20 cellular contexts compared by ENCODE assay signal in genomic region chr6:143581835-143582480, GRCh38.
DNase-seq lines count a peak whose midpoint lies in the region; TF ChIP-seq lines count a peak whose summit lies in the region.
"Had no signal": no experiment of that assay in that cellular context is flagged by ENCODE, and none has a peak within 500 bp of the region (broad histone marks: within the 10 kb centered on the region; RNA-seq: fewer than 3 reads in every experiment).

No MANE protein-coding gene starts in this region.

- 37% methylated on average over 3 of the region's 3 CpGs for WGBS in liver

- TF ChIP-seq RAD21 in liver (IDR thresholded peaks at IDR 0.05) = peak; percentile 42 to 54

- peaks cover 26 to 49% (median 39%) of the 10 kb centered on the region in 4 donors for H3K4me1 Mint-ChIP-seq in CD4-positive, alpha-beta memory T cell

- TF ChIP-seq CTCF in RWPE1 (conservative IDR thresholded peaks at IDR 0.05; ENCODE audit: low read depth) = no peak
- TF ChIP-seq CTCF in epithelial cell of esophagus (IDR thresholded peaks at IDR 0.05; ENCODE audit: insufficient read depth, low read depth, low read length, missing control alignments) = no peak
- no peak for TF ChIP-seq CTCF in liver (IDR thresholded peaks at IDR 0.05; ENCODE audit: low read depth, low read length, missing input control)

- peak; percentile 51 for DNase-seq in EH (ENCODE audit: low read depth)
- DNase-seq in RWPE1 (ENCODE audit: low spot score) = peak; percentile 33
- DNase-seq in epithelial cell of esophagus (ENCODE audit: low read depth) = peak; percentile 62
- no peak for DNase-seq in effector CD8-positive, alpha-beta T cell (lab: John Stamatoyannopoulos, UW)
- no peak for DNase-seq in NCI-H446 (lab: John Stamatoyannopoulos, UW)
- DNase-seq in CD4-positive, alpha-beta memory T cell = no peak
- no peak for DNase-seq in OCI-M2 (lab: John Stamatoyannopoulos, UW; ENCODE audit: unreplicated experiment)
- DNase-seq: activated CD4-positive, alpha-beta T cell treated with anti-CD3 and anti-CD28 coated beads for 1 hour; activated CD8-positive, alpha-beta memory T cell treated with anti-CD3 and anti-CD28 coated beads, Interleukin-2, amount 10 ng/mL, durations not matched to agents 7 days and 5 days; activated gamma-delta T cell; aorta; COR-L47; dermis blood vessel endothelial cell; left cardiac atrium; OCI-M1; sigmoid colon; stimulated activated CD4-positive, alpha-beta T cell treated with anti-CD3 and anti-CD28 coated beads, Interleukin-4, amount 100 ng/mL, for 1 hour; T-helper 9 cell had no signal

- H3K9me3 Mint-ChIP-seq in CD4-positive, alpha-beta memory T cell = no peaks in the 10 kb centered on the region

- H3K27me3 Mint-ChIP-seq in CD4-positive, alpha-beta memory T cell = no peaks in the 10 kb centered on the region
- H3K27me3 Mint-ChIP-seq: activated CD8-positive, alpha-beta memory T cell treated with anti-CD3 and anti-CD28 coated beads, Interleukin-2, amount 10 ng/mL, durations not matched to agents 7 days and 5 days had no signal

- POLR2A ChIA-PET in RWPE1 (lab: Yijun Ruan, JAX; ENCODE audit: low non-redundant PET) = no interaction called here
- POLR2A ChIA-PET in CD4-positive, alpha-beta memory T cell (lab: Charles Lee; ENCODE audit: partially characterized antibody) = no interaction called here

- H3K27me3 ChIP-seq in liver (ENCODE audit: control insufficient read depth in 4 of 4, insufficient read depth in 4 of 4, low read length in 3 of 4) = no peaks in the 10 kb centered on the region
- no peaks in the 10 kb centered on the region for H3K27me3 ChIP-seq in CD4-positive, alpha-beta memory T cell (ENCODE audit: insufficient read depth, low read length)
- H3K27me3 ChIP-seq: sigmoid colon, suprapubic skin had no signal

- intact Hi-C loops in CD4-positive, alpha-beta memory T cell (cut with micrococcal nuclease) = no loop called here

- H3K4me3 Mint-ChIP-seq in CD4-positive, alpha-beta memory T cell = peak overlapping the region in 1 of 8 donors; percentile 32
- H3K4me3 Mint-ChIP-seq: activated CD8-positive, alpha-beta memory T cell treated with anti-CD3 and anti-CD28 coated beads, Interleukin-2, amount 10 ng/mL, durations not matched to agents 7 days and 5 days had no signal

- no peaks in the 10 kb centered on the region for H3K36me3 ChIP-seq in liver (ENCODE audit: control insufficient read depth in 4 of 4, insufficient read depth in 3 of 4, low read depth in 1 of 4, low read length in 3 of 4)
- no peaks in the 10 kb centered on the region for H3K36me3 ChIP-seq in CD4-positive, alpha-beta memory T cell (ENCODE audit: insufficient read depth, low read length)
- H3K36me3 ChIP-seq: sigmoid colon, suprapubic skin had no signal

- no peak overlapping the region for H3K4me3 ChIP-seq in epithelial cell of esophagus (ENCODE audit: low read length)
- no peak overlapping the region for H3K4me3 ChIP-seq in liver (ENCODE audit: low read depth in 1 of 3, low read length in 3 of 3)
- H3K4me3 ChIP-seq in CD4-positive, alpha-beta memory T cell (ENCODE audit: low read length in 2 of 2) = no peak overlapping the region
- H3K4me3 ChIP-seq: sigmoid colon, suprapubic skin had no signal

- no peak overlapping the region for H3K9ac ChIP-seq in liver (ENCODE audit: low read depth in 1 of 2, low read length in 2 of 2)

- H3K27ac Mint-ChIP-seq in CD4-positive, alpha-beta memory T cell = peak overlapping the region in 2 of 7 donors; percentile 33 to 38
- H3K27ac Mint-ChIP-seq: activated CD8-positive, alpha-beta memory T cell treated with anti-CD3 and anti-CD28 coated beads, Interleukin-2, amount 10 ng/mL, durations not matched to agents 7 days and 5 days had no signal

- CTCF ChIA-PET in RWPE1 (lab: Yijun Ruan, JAX) = no interaction called here
- CTCF ChIA-PET in CD4-positive, alpha-beta memory T cell (lab: Charles Lee; ENCODE audit: partially characterized antibody) = no interaction called here

- no peaks in the 10 kb centered on the region for H3K9me3 ChIP-seq in liver (ENCODE audit: control insufficient read depth in 4 of 4, low read length in 3 of 4)
- H3K9me3 ChIP-seq in CD4-positive, alpha-beta memory T cell (ENCODE audit: control insufficient read depth in 1 of 2, low read length in 2 of 2) = no peaks in the 10 kb centered on the region
- H3K9me3 ChIP-seq: sigmoid colon, suprapubic skin had no signal

- H3K4me1 ChIP-seq in liver (ENCODE audit: control insufficient read depth in 4 of 4, insufficient read depth in 4 of 4, low read length in 3 of 4) = peaks cover 0 to 10% (median 0%) of the 10 kb centered on the region in 4 donors
- H3K4me1 ChIP-seq in CD4-positive, alpha-beta memory T cell (ENCODE audit: insufficient read depth, low read length) = no peaks in the 10 kb centered on the region
- H3K4me1 ChIP-seq: sigmoid colon had no signal

- H3K27ac ChIP-seq in RWPE1 (peak overlapping the region; percentile 88), liver (ENCODE audit: low read depth in 1 of 2, low read length in 2 of 2) (no peak overlapping the region)
- H3K27ac ChIP-seq in CD4-positive, alpha-beta memory T cell (ENCODE audit: low read depth, low read length) = no peak overlapping the region
- H3K27ac ChIP-seq: sigmoid colon, suprapubic skin had no signal

- H3K36me3 Mint-ChIP-seq in CD4-positive, alpha-beta memory T cell = peaks cover 10 to 22% of the 10 kb centered on the region in 2 donors
- H3K36me3 Mint-ChIP-seq: activated CD8-positive, alpha-beta memory T cell treated with anti-CD3 and anti-CD28 coated beads, Interleukin-2, amount 10 ng/mL, durations not matched to agents 7 days and 5 days had no signal

TF ChIP-seq in liver, 16 proteins besides CTCF, POLR2A, EP300 and RAD21:
- TF ChIP-seq SP1 (IDR thresholded peaks at IDR 0.05) (peak; percentile 21), YY1 (IDR thresholded peaks at IDR 0.05) (peak; percentile 48), NR2F2 (IDR thresholded peaks at IDR 0.05) (no peak), HNF4G (IDR thresholded peaks at IDR 0.05) (peak; percentile 45), MAX (IDR thresholded peaks at IDR 0.05) (peak; percentile 91), GABPA (IDR thresholded peaks at IDR 0.05 in 1 of 2, conservative IDR thresholded peaks at IDR 0.05 in 1 of 2) (peak in 1 of 2 donors; percentile 71), EGR1 (IDR thresholded peaks at IDR 0.05; ENCODE audit: low read depth in 2 of 2) (peak in 1 of 2 donors; percentile 70), REST (IDR thresholded peaks at IDR 0.05) (peak; percentile 30), JUND (IDR thresholded peaks at IDR 0.05) (peak; percentile 79 to 92), TAF1 (conservative IDR thresholded peaks at IDR 0.05) (no peak), RXRA (IDR thresholded peaks at IDR 0.05) (peak in 1 of 2 donors; percentile 63), FOXA1 (IDR thresholded peaks at IDR 0.05) (peak; percentile 36), HNF4A (conservative IDR thresholded peaks at IDR 0.05) (peak; percentile 80 to 85), FOXA2 (IDR thresholded peaks at IDR 0.05) (no peak)
- TF ChIP-seq, protein P1, sequence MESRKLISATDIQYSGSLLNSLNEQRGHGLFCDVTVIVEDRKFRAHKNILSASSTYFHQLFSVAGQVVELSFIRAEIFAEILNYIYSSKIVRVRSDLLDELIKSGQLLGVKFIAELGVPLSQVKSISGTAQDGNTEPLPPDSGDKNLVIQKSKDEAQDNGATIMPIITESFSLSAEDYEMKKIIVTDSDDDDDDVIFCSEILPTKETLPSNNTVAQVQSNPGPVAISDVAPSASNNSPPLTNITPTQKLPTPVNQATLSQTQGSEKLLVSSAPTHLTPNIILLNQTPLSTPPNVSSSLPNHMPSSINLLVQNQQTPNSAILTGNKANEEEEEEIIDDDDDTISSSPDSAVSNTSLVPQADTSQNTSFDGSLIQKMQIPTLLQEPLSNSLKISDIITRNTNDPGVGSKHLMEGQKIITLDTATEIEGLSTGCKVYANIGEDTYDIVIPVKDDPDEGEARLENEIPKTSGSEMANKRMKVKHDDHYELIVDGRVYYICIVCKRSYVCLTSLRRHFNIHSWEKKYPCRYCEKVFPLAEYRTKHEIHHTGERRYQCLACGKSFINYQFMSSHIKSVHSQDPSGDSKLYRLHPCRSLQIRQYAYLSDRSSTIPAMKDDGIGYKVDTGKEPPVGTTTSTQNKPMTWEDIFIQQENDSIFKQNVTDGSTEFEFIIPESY (IDR thresholded peaks at IDR 0.05) = peak; percentile 57
- TF ChIP-seq, protein P2, sequence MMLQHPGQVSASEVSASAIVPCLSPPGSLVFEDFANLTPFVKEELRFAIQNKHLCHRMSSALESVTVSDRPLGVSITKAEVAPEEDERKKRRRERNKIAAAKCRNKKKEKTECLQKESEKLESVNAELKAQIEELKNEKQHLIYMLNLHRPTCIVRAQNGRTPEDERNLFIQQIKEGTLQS (IDR thresholded peaks at IDR 0.05) = peak; percentile 44

Comparison
In these comparisons a context has a peak if more than half of its experiments do, and no peak if none do; other contexts are left out.
1. DNase-seq: peak in EH (single experiment), RWPE1 (single experiment) and epithelial cell of esophagus (single experiment); none in effector CD8-positive, alpha-beta T cell (single experiment), NCI-H446 (0 of 2), CD4-positive, alpha-beta memory T cell (0 of 5) and OCI-M2 (single experiment).